In genomic region chr3:86269364-86270155, GRCh38 we compare ENCODE assay signal across 21 cellular contexts.
"Had no signal": no experiment of that assay in that cellular context is flagged by ENCODE, and none has a peak within 500 bp of the region (broad histone marks: within the 10 kb centered on the region; RNA-seq: fewer than 3 reads in every experiment).

No MANE protein-coding gene starts in this region.

- H3K36me3 Mint-ChIP-seq: naive thymus-derived CD4-positive, alpha-beta T cell; stimulated activated effector memory CD8-positive, alpha-beta T cell treated with anti-CD3 and anti-CD28 coated beads, Interleukin-12 subunit alpha, Interleukin-12 subunit beta, amount 100 ng/mL, for 72 hours had no signal

- H3K4me1 Mint-ChIP-seq: naive thymus-derived CD4-positive, alpha-beta T cell; nephron progenitor cell; stimulated activated effector memory CD8-positive, alpha-beta T cell treated with anti-CD3 and anti-CD28 coated beads, Interleukin-12 subunit alpha, Interleukin-12 subunit beta, amount 100 ng/mL, for 72 hours had no signal

- H3K9me3 Mint-ChIP-seq: nephron progenitor cell had no signal

- H3K9me3 ChIP-seq: colonic mucosa, ovary, suprapubic skin, thyroid gland, upper lobe of left lung, vagina had no signal

- H3K27me3 ChIP-seq: colonic mucosa, foreskin keratinocyte, ovary, suprapubic skin, thyroid gland, upper lobe of left lung, vagina had no signal

- H3K27me3 Mint-ChIP-seq: naive thymus-derived CD4-positive, alpha-beta T cell had no signal

- H3K27ac ChIP-seq: colonic mucosa, foreskin keratinocyte, ovary, suprapubic skin, thyroid gland, upper lobe of left lung, vagina had no signal

- H3K4me3 ChIP-seq: colonic mucosa, ovary, suprapubic skin, thyroid gland, upper lobe of left lung, vagina had no signal

- H3K36me3 ChIP-seq: colonic mucosa, ovary, suprapubic skin, thyroid gland, upper lobe of left lung, vagina had no signal

- DNase-seq: colonic mucosa; dermis blood vessel endothelial cell; erythroblast; foreskin keratinocyte; head of caudate nucleus; hippocampal formation; left colon; mammary epithelial cell; naive thymus-derived CD4-positive, alpha-beta T cell; nephron progenitor cell; nucleus accumbens; ovary; right cardiac atrium; stimulated activated CD4-positive, alpha-beta T cell treated with anti-CD3 and anti-CD28 coated beads, Interleukin-4, amount 100 ng/mL, for 1 hour; stimulated activated CD8-positive, alpha-beta memory T cell treated with anti-CD3 and anti-CD28 coated beads, Interleukin-4, amount 100 ng/mL, for 48 hours; stimulated activated naive CD8-positive, alpha-beta T cell treated with anti-CD3 and anti-CD28 coated beads, Interleukin-15, Interleukin-2, amounts not matched to agents 100 U/mL and 50 U/mL, for 24 hours; thyroid gland; upper lobe of left lung had no signal

- H3K27ac Mint-ChIP-seq: naive thymus-derived CD4-positive, alpha-beta T cell; nephron progenitor cell; stimulated activated effector memory CD8-positive, alpha-beta T cell treated with anti-CD3 and anti-CD28 coated beads, Interleukin-12 subunit alpha, Interleukin-12 subunit beta, amount 100 ng/mL, for 72 hours had no signal

- H3K4me3 Mint-ChIP-seq: naive thymus-derived CD4-positive, alpha-beta T cell; nephron progenitor cell; stimulated activated effector memory CD8-positive, alpha-beta T cell treated with anti-CD3 and anti-CD28 coated beads, Interleukin-12 subunit alpha, Interleukin-12 subunit beta, amount 100 ng/mL, for 72 hours had no signal

- H3K4me1 ChIP-seq: colonic mucosa, foreskin keratinocyte, suprapubic skin, thyroid gland, upper lobe of left lung, vagina had no signal

- ATAC-seq: foreskin keratinocyte; left colon; naive thymus-derived CD4-positive, alpha-beta T cell; right cardiac atrium; stimulated activated effector memory CD8-positive, alpha-beta T cell treated with anti-CD3 and anti-CD28 coated beads, Interleukin-12 subunit alpha, Interleukin-12 subunit beta, amount 100 ng/mL, for 72 hours; stimulated activated naive CD8-positive, alpha-beta T cell treated with anti-CD3 and anti-CD28 coated beads, Interleukin-15, Interleukin-2, amounts not matched to agents 100 U/mL and 50 U/mL, for 24 hours had no signal
